In genomic region chr4:88144048-88144447, GRCh38 we compare ENCODE assay signal across 19 cellular contexts. TPM values are rescaled to one million over a fixed set of nuclear protein-coding genes. Genes with fewer than 3 reads are reported as not detected.
DNase-seq lines count a peak whose midpoint lies in the region; ATAC-seq and TF ChIP-seq lines count a peak whose summit lies in the region.
"Had no signal": no experiment of that assay in that cellular context is flagged by ENCODE, and none has a peak within 500 bp of the region (broad histone marks: within the 10 kb centered on the region; RNA-seq: fewer than 3 reads in every experiment).

No MANE protein-coding gene starts in this region.

- in situ Hi-C loops in mammary epithelial cell (cut with MboI; ENCODE audit: low sequenced_read_pairs in 2 of 2) = no loop called here

- CTCF ChIA-PET in mammary epithelial cell (lab: Charles Lee; ENCODE audit: low non-redundant PET) = no interaction called here
- CTCF ChIA-PET in MCF 10A (lab: Yijun Ruan, JAX) = interaction anchor here (0.6 to 1.9 kb wide), 2 partner anchors 49 to 68 kb away, joined by 3 to 5 read pairs; no protein-coding TSS in a partner anchor

- peak overlapping the region; percentile 81 for H3K4me2 ChIP-seq in mammary epithelial cell (ENCODE audit: insufficient read depth, low read depth, low read length)

- H3K9me3 ChIP-seq in mammary epithelial cell (replicated peaks; ENCODE audit: insufficient read depth, low read length) (no peaks in the 10 kb centered on the region), RWPE2 (ENCODE audit: severe bottlenecking) (no peaks in the 10 kb centered on the region)
- H3K9me3 ChIP-seq: BE2C had no signal

- no peaks in the 10 kb centered on the region for H3K36me3 ChIP-seq in mammary epithelial cell (ENCODE audit: insufficient read depth, low read length)
- no peaks in the 10 kb centered on the region for H3K36me3 ChIP-seq in RWPE2 (ENCODE audit: low read depth)
- H3K36me3 ChIP-seq: BE2C had no signal

- POLR2A ChIA-PET in MCF 10A (lab: Yijun Ruan, JAX) = interaction anchor here (0.6 to 1.1 kb wide), 4 partner anchors 15 to 152 kb away, joined by 3 to 5 read pairs (median 3); no protein-coding TSS in a partner anchor

- WGBS in mammary epithelial cell (ENCODE audit: low coverage, missing lambda C conversion rate) = 86% methylated on average over 5 of the region's 5 CpGs

- H3K36me3 Mint-ChIP-seq in MCF 10A (ENCODE audit: insufficient read depth, unreplicated experiment) (no peaks in the 10 kb centered on the region), type B pancreatic cell (no peaks in the 10 kb centered on the region), HFFc6 (ENCODE audit: low read depth) (no peaks in the 10 kb centered on the region)

- H3K27ac Mint-ChIP-seq in MCF 10A (ENCODE audit: low read depth, unreplicated experiment) (no peak overlapping the region), type B pancreatic cell (peak overlapping the region; percentile 85), HFFc6 (no peak overlapping the region)
- H3K27ac Mint-ChIP-seq: CD4-positive, alpha-beta T cell had no signal

- no peak overlapping the region for H2AFZ ChIP-seq in mammary epithelial cell (ENCODE audit: low read depth, low read length)

- intact Hi-C loops in mammary epithelial cell (cut with micrococcal nuclease) = no loop called here
- intact Hi-C loops in MCF 10A (cut with micrococcal nuclease) = no loop called here

- H3K4me3 ChIP-seq in mammary epithelial cell (replicated peaks in 1 of 3; ENCODE audit: insufficient read depth in 1 of 3, low read depth in 2 of 3, low read length in 3 of 3) (no peak overlapping the region), RWPE2 (ENCODE audit: severe bottlenecking) (no peak overlapping the region)
- H3K4me3 ChIP-seq: K562 had no signal

- H3K9ac ChIP-seq in mammary epithelial cell (ENCODE audit: insufficient read depth, low read length) = no peak overlapping the region

- H3K27me3 Mint-ChIP-seq in MCF 10A (ENCODE audit: insufficient read depth, unreplicated experiment) (no peaks in the 10 kb centered on the region), type B pancreatic cell (no peaks in the 10 kb centered on the region), HFFc6 (ENCODE audit: insufficient read depth) (peaks cover 7% of the 10 kb centered on the region)
- H3K27me3 Mint-ChIP-seq: CD4-positive, alpha-beta T cell had no signal

- H3K4me1 Mint-ChIP-seq in MCF 10A (ENCODE audit: insufficient read depth, unreplicated experiment) = peaks cover 20% of the 10 kb centered on the region
- peaks cover 16% of the 10 kb centered on the region for H3K4me1 Mint-ChIP-seq in type B pancreatic cell (ENCODE audit: unreplicated experiment)
- H3K4me1 Mint-ChIP-seq in HFFc6 (ENCODE audit: low read depth) = peaks cover 32% of the 10 kb centered on the region

- DNase-seq in mammary epithelial cell = no peak
- no peak for DNase-seq in MCF 10A (ENCODE audit: unreplicated experiment)
- DNase-seq in RWPE2 (ENCODE audit: low spot score) = no peak
- no peak for DNase-seq in foreskin keratinocyte
- no peak for DNase-seq in type B pancreatic cell (ENCODE audit: extremely low spot score, unreplicated experiment)
- no peak for DNase-seq in SIG-M5 treated with dmso at 0.1 percent for 504 hours (lab: John Stamatoyannopoulos, UW; ENCODE audit: unreplicated experiment)
- no peak for DNase-seq in C1 segment of cervical spinal cord (lab: John Stamatoyannopoulos, UW)
- no peak for DNase-seq in HFFc6
- DNase-seq: 8988T; BE2C; CD4-positive, alpha-beta T cell; GF-D8; GOT3; NCI-H1105; NCI-H2081; NCI-H2171 treated with DMSO at 0.1 percent for 48 hours; NCI-H446; NCI-H526 treated with DMSO at 0.1 percent for 48 hours had no signal

- H3K79me2 ChIP-seq in mammary epithelial cell (ENCODE audit: insufficient read depth, low read length) = no peaks in the 10 kb centered on the region

- H3K9me3 Mint-ChIP-seq in MCF 10A (ENCODE audit: unreplicated experiment) = no peaks in the 10 kb centered on the region
- peaks cover 5% of the 10 kb centered on the region for H3K9me3 Mint-ChIP-seq in type B pancreatic cell
- H3K9me3 Mint-ChIP-seq in HFFc6 = no peaks in the 10 kb centered on the region
- H3K9me3 Mint-ChIP-seq: CD4-positive, alpha-beta T cell had no signal

- no peaks in the 10 kb centered on the region for H3K27me3 ChIP-seq in mammary epithelial cell (ENCODE audit: insufficient read depth, low read length)
- H3K27me3 ChIP-seq in RWPE2 (ENCODE audit: insufficient read depth, poor library complexity, severe bottlenecking) = no peaks in the 10 kb centered on the region
- H3K27me3 ChIP-seq in foreskin keratinocyte = no peaks in the 10 kb centered on the region

- H3K4me3 Mint-ChIP-seq in MCF 10A (ENCODE audit: unreplicated experiment) (no peak overlapping the region), type B pancreatic cell (no peak overlapping the region), HFFc6 (no peak overlapping the region)
- H3K4me3 Mint-ChIP-seq: CD4-positive, alpha-beta T cell had no signal

- H3K27ac ChIP-seq in mammary epithelial cell (ENCODE audit: insufficient read depth, low read depth, low read length) (peak overlapping the region; percentile 6), RWPE2 (ENCODE audit: poor library complexity, severe bottlenecking) (peak overlapping the region; percentile 81), foreskin keratinocyte (peak overlapping the region; percentile 15)

- BruUV-seq in mammary epithelial cell (replicated peaks; lab: Mats Ljungman, UMichigan) (no TSS peak), MCF 10A (replicated peaks; lab: Mats Ljungman, UMichigan) (no TSS peak)

- ATAC-seq in RWPE2 (ENCODE audit: low read depth) = no peak
- peak; percentile 3 for ATAC-seq in foreskin keratinocyte
- ATAC-seq: K562 had no signal

- no peak for TF ChIP-seq CTCF in mammary epithelial cell (conservative IDR thresholded peaks at IDR 0.05 in 1 of 2, IDR thresholded peaks at IDR 0.05 in 1 of 2; ENCODE audit: extremely low read depth in 1 of 2, insufficient read depth in 1 of 2, low read depth in 1 of 2, low read length in 2 of 2)
- TF ChIP-seq CTCF in MCF 10A (IDR thresholded peaks at IDR 0.05; ENCODE audit: unreplicated experiment) = no peak
- TF ChIP-seq CTCF in RWPE2 (IDR thresholded peaks at IDR 0.05; ENCODE audit: poor library complexity, severe bottlenecking) = no peak
- TF ChIP-seq CTCF in foreskin keratinocyte (conservative IDR thresholded peaks at IDR 0.05) = no peak
- TF ChIP-seq CTCF in type B pancreatic cell (conservative IDR thresholded peaks at IDR 0.05) = no peak
- TF ChIP-seq CTCF in HFFc6 (IDR thresholded peaks at IDR 0.05) = no peak

- dilution Hi-C loops in mammary epithelial cell (cut with HindIII; ENCODE audit: low sequenced_read_pairs) = no loop called here

- peaks cover 27% of the 10 kb centered on the region for H3K4me1 ChIP-seq in mammary epithelial cell (ENCODE audit: insufficient read depth, low read length)
- peaks cover 30% of the 10 kb centered on the region for H3K4me1 ChIP-seq in RWPE2 (ENCODE audit: insufficient read depth, poor library complexity, severe bottlenecking)
- peaks cover 31% of the 10 kb centered on the region for H3K4me1 ChIP-seq in foreskin keratinocyte
- H3K4me1 ChIP-seq: BE2C had no signal

- no peaks in the 10 kb centered on the region for H4K20me1 ChIP-seq in mammary epithelial cell (ENCODE audit: insufficient read depth, low read length)

RNA-seq across cellular contexts. Expression of gene ABCG2, which starts 14.4 kb away (rescaled TPM):
- total RNA-seq in mammary epithelial cell (1 to 10 TPM; 2.5 to 5.4 TPM), MCF 10A (2022) (0.07 and 0.12 TPM in 2 replicates), foreskin keratinocyte (2.2 and 4.5 TPM in 2 replicates), type B pancreatic cell (ENCODE audit: low replicate concordance) (21.5 and 77.7 TPM in 2 replicates)
- polyA plus RNA-seq in mammary epithelial cell (3.1 TPM), foreskin keratinocyte (0.76 and 1.5 TPM in 2 replicates)
- polyA minus RNA-seq in mammary epithelial cell = 2.1 TPM
- total RNA-seq in HFFc6 (2021; fragmentation: NEBNext Ultra II Directional; extraction: Animal tissue kit (Norgen Biotek cat#: 25700)) = under 1 TPM; 0.10 to 0.33 (median 0.13) TPM
- total RNA-seq: CD4-positive, alpha-beta T cell had no signal

Comparison
In these comparisons a context has a peak if more than half of its experiments do, and no peak if none do; other contexts are left out.
1. H3K27ac ChIP-seq: peak in every context shown above with its lines; median percentile 81 in RWPE2; 15 in foreskin keratinocyte; 6 in mammary epithelial cell.